In the genomic region with DNA sequence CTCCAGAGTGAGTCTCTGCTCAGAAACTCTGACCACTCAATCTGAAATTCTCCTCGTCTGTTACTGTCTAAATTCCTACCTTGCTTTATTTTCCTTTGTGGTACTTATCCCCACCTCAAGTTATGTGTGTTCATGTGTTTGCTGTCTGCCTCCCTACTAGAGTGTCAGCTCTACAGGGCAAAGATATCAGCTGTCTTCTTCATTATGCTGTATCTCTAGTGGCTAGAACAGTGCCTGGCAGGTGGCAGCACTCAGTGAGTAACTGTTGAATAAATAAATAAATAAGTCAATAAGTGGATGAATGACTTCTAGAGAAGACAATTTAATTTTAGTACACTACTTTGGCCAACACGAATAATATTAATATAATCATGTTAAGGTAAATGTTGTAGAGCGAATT, we compare ENCODE assay signal across 6 cellular contexts.
"Had no signal": no experiment of that assay in that cellular context is flagged by ENCODE, and none has a peak within 500 bp of the region (broad histone marks: within the 10 kb centered on the region; RNA-seq: fewer than 3 reads in every experiment).

No MANE protein-coding gene starts in this region.

- DNase-seq: H9, HCEC 1CT, IMR-90, KG1 had no signal

- H3K4me3 ChIP-seq: GM23338, K562 had no signal

- ATAC-seq: GM23338, K562 had no signal
